1 cellular context compared by ENCODE assay signal in the genomic region with DNA sequence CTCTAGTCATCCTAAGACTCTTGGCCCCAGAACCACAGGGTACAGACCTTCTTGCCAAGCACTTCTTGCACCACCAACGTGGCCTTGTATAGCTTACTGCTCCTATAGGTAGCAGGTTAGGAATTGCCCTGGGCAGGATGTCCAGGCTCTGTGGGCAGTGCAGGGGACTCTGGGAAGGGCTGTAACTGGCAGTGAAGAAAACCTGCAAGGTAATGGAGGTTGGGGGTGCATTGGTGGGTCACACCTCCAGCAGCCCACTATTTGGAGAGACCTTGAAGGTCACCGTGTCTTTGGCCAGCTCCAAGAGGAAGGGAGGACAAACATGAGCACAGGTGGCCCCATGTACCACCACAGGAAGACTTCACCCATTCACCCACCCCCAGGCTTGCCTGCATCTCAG.
TF ChIP-seq lines count a peak whose summit lies in the region.

No MANE protein-coding gene starts in this region.

TF ChIP-seq in K562, 482 proteins besides CTCF, POLR2A, EP300 and RAD21:
- no peak for TF ChIP-seq KDM5B (IDR thresholded peaks at IDR 0.05; ENCODE audit: insufficient replicate concordance, low read depth, low read length)
- TF ChIP-seq, protein P1, sequence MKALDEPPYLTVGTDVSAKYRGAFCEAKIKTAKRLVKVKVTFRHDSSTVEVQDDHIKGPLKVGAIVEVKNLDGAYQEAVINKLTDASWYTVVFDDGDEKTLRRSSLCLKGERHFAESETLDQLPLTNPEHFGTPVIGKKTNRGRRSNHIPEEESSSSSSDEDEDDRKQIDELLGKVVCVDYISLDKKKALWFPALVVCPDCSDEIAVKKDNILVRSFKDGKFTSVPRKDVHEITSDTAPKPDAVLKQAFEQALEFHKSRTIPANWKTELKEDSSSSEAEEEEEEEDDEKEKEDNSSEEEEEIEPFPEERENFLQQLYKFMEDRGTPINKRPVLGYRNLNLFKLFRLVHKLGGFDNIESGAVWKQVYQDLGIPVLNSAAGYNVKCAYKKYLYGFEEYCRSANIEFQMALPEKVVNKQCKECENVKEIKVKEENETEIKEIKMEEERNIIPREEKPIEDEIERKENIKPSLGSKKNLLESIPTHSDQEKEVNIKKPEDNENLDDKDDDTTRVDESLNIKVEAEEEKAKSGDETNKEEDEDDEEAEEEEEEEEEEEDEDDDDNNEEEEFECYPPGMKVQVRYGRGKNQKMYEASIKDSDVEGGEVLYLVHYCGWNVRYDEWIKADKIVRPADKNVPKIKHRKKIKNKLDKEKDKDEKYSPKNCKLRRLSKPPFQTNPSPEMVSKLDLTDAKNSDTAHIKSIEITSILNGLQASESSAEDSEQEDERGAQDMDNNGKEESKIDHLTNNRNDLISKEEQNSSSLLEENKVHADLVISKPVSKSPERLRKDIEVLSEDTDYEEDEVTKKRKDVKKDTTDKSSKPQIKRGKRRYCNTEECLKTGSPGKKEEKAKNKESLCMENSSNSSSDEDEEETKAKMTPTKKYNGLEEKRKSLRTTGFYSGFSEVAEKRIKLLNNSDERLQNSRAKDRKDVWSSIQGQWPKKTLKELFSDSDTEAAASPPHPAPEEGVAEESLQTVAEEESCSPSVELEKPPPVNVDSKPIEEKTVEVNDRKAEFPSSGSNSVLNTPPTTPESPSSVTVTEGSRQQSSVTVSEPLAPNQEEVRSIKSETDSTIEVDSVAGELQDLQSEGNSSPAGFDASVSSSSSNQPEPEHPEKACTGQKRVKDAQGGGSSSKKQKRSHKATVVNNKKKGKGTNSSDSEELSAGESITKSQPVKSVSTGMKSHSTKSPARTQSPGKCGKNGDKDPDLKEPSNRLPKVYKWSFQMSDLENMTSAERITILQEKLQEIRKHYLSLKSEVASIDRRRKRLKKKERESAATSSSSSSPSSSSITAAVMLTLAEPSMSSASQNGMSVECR (CRISPR knock-in tag; IDR thresholded peaks at IDR 0.05), result 0 out of 2 replicates have a peak, but pooled peaks have one; percentile 26
